ENCODE assay signal across 1 cellular context in genomic region chr16:8741636-8742427, GRCh38.
TF ChIP-seq lines count a peak whose summit lies in the region.

No MANE protein-coding gene starts in this region.

TF ChIP-seq in K562, 482 proteins besides CTCF, POLR2A, EP300 and RAD21 (continued from another document):
- TF ChIP-seq BCOR (IDR thresholded peaks at IDR 0.05) (peak; percentile 52; the same call in 1 of the 2 replicates), STAT5A (IDR thresholded peaks at IDR 0.05; ENCODE audit: borderline replicate concordance, low read length) (no peak), FOXP1 (CRISPR knock-in tag; IDR thresholded peaks at IDR 0.05) (no peak), ZFP36 (IDR thresholded peaks at IDR 0.05; ENCODE audit: low read depth, low read length, partially characterized antibody) (peak; percentile 66), ZBTB26 (CRISPR knock-in tag; IDR thresholded peaks at IDR 0.05) (no peak), RBM25 (IDR thresholded peaks at IDR 0.05; ENCODE audit: low read depth, low read length, severe bottlenecking) (peak; percentile 95)
